ENCODE assay signal across 1 cellular context in the genomic region with DNA sequence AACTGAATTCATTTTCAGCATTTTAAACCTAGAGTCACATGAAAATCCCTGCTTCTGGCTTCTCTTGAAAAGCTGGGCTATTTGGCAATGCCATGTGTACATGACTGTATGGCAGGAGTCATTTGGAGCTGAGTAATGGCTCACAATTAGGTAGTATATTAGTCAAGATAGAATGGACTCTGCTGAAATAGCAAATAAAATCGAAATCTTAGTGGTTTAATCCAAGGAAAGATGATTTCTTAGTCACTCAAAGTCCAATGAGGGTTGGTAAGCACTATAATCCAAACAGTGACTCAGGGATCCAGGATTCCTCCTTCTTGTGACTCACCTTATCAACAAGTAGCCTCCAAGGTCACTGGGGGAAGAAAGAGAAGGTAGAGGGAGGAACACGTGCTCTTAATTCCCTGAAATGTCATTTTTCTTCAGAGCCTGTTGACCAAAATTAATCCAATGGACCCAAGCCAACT.
A peak's percentile ranks its signal among the peaks of the same experiment; 100 is the strongest.
TF ChIP-seq lines count a peak whose summit lies in the region.

No MANE protein-coding gene starts in this region.

TF ChIP-seq in IMR-90, 13 proteins besides CTCF, POLR2A, EP300 and RAD21:
- TF ChIP-seq, protein P1, sequence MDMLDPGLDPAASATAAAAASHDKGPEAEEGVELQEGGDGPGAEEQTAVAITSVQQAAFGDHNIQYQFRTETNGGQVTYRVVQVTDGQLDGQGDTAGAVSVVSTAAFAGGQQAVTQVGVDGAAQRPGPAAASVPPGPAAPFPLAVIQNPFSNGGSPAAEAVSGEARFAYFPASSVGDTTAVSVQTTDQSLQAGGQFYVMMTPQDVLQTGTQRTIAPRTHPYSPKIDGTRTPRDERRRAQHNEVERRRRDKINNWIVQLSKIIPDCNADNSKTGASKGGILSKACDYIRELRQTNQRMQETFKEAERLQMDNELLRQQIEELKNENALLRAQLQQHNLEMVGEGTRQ (IDR thresholded peaks at IDR 0.05; ENCODE audit: low read depth, low read length), result peak; percentile 62
- TF ChIP-seq BHLHE40 (IDR thresholded peaks at IDR 0.05; ENCODE audit: low read depth, low read length) (peak; percentile 76; the same call in 1 of the 2 replicates), MXI1 (IDR thresholded peaks at IDR 0.05; ENCODE audit: borderline replicate concordance, low read depth, low read length) (0 out of 2 replicates have a peak, but pooled peaks have one; percentile 54), RCOR1 (IDR thresholded peaks at IDR 0.05; ENCODE audit: insufficient replicate concordance, low read length) (peak; percentile 49), RFX5 (IDR thresholded peaks at IDR 0.05; ENCODE audit: low read depth, low read length) (no peak), MAFK (IDR thresholded peaks at IDR 0.05; ENCODE audit: low read depth, low read length) (peak; percentile 73), FOS (IDR thresholded peaks at IDR 0.05; ENCODE audit: low read depth, low read length) (peak; percentile 92), CEBPB (IDR thresholded peaks at IDR 0.05; ENCODE audit: low read depth, low read length) (peak; percentile 95), CHD1 (IDR thresholded peaks at IDR 0.05; ENCODE audit: low read depth, low read length) (no peak), SMC3 (IDR thresholded peaks at IDR 0.05; ENCODE audit: low read depth, low read length) (no peak), MAZ (IDR thresholded peaks at IDR 0.05; ENCODE audit: borderline replicate concordance, low read depth, low read length) (no peak), NFE2L2 (IDR thresholded peaks at IDR 0.05; ENCODE audit: low read depth, low read length) (peak; percentile 79)
- TF ChIP-seq, protein P2, sequence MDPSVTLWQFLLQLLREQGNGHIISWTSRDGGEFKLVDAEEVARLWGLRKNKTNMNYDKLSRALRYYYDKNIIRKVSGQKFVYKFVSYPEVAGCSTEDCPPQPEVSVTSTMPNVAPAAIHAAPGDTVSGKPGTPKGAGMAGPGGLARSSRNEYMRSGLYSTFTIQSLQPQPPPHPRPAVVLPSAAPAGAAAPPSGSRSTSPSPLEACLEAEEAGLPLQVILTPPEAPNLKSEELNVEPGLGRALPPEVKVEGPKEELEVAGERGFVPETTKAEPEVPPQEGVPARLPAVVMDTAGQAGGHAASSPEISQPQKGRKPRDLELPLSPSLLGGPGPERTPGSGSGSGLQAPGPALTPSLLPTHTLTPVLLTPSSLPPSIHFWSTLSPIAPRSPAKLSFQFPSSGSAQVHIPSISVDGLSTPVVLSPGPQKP (IDR thresholded peaks at IDR 0.05; ENCODE audit: borderline replicate concordance, low read depth, low read length), result no peak
